15 cellular contexts compared by ENCODE assay signal in the genomic region with DNA sequence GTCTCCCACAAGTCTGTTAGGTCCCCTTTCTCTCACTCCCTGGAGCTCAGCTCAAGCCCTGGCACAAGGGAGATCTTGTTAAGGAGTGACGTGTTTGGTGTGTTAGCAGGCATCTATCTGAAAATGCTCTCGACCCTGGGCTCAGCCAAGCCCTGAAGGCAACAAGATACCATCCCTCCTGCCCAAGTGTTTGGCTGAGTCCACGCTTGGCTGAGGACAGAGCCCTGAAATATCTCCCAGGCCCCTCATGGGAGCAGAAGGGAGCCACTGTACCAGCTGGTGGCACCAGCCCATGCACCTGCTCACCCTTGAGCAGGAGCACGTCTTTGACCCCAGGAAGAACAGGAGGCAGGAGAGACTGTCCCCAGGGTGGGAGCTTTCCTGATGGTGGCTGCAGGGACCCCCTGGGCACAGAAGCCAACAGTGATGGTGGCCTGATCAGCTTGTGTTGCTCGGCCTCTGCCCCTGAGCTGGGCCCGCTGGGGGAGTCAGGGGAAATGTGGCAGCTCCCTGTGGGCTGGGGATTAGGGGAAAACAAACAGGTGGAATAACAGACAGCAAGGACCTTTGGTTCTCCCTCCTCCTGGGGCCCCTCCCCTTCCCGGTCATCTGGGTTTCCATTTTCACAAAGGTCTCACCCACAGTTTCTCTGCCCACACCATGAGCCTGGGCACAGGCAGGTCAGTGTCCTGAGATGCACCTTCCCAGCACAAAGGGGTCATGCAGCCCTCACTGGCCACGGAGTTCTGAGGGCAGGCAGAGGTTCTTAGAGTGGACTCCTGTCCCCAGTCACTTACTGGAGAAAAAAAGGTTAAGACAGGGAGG.
DNase-seq lines count a peak whose midpoint lies in the region; ATAC-seq and TF ChIP-seq lines count a peak whose summit lies in the region.
"Had no signal": no experiment of that assay in that cellular context is flagged by ENCODE, and none has a peak within 500 bp of the region (broad histone marks: within the 10 kb centered on the region; RNA-seq: fewer than 3 reads in every experiment).

No MANE protein-coding gene starts in this region.

- no peak overlapping the region for H2BK5ac ChIP-seq in mesendoderm (ENCODE audit: low read length)

- no peak overlapping the region for H3K9ac ChIP-seq in mesendoderm (ENCODE audit: low read length)

- peak overlapping the region; percentile 17 for H3K4ac ChIP-seq in mesendoderm (ENCODE audit: low read depth, low read length)

- ATAC-seq in HG02798 (IDR thresholded peaks at IDR 0.05; ENCODE audit: poor library complexity, unreplicated experiment), result peak; percentile 29
- no peak for ATAC-seq in GM18505 (IDR thresholded peaks at IDR 0.05; ENCODE audit: unreplicated experiment)
- no peak for ATAC-seq in GM18867 (IDR thresholded peaks at IDR 0.05; ENCODE audit: unreplicated experiment)
- no peak for ATAC-seq in SK-N-SH treated with all-trans-retinoic acid at 6 μM for 48 hours
- ATAC-seq: effector memory CD8-positive, alpha-beta T cell had no signal

- peak overlapping the region; percentile 29 for H3K56ac ChIP-seq in mesendoderm (ENCODE audit: low read length)

- H3K27ac ChIP-seq in SJCRH30, result no peak overlapping the region
- H3K27ac ChIP-seq in mesendoderm (ENCODE audit: low read depth, low read length), result no peak overlapping the region
- H3K27ac ChIP-seq: breast epithelium, tibial artery had no signal

- no peaks in the 10 kb centered on the region for H3K27me3 ChIP-seq in BE2C
- H3K27me3 ChIP-seq in SJCRH30, result no peaks in the 10 kb centered on the region
- no peaks in the 10 kb centered on the region for H3K27me3 ChIP-seq in mesendoderm (ENCODE audit: insufficient read depth, low read length, poor library complexity)
- H3K27me3 ChIP-seq: breast epithelium had no signal

- H4K5ac ChIP-seq in mesendoderm (ENCODE audit: low read length), result no peak overlapping the region

- H3K4me3 ChIP-seq in BE2C (ENCODE audit: low read depth, low read length), result no peak overlapping the region
- no peak overlapping the region for H3K4me3 ChIP-seq in SJCRH30
- H3K4me3 ChIP-seq in mesendoderm (ENCODE audit: low read length), result no peak overlapping the region
- H3K4me3 ChIP-seq: breast epithelium, tibial artery had no signal

- no peak overlapping the region for H4K8ac ChIP-seq in mesendoderm (ENCODE audit: low read depth, low read length)

- H3K23ac ChIP-seq in mesendoderm (ENCODE audit: low read length), result no peak overlapping the region

- H2BK120ac ChIP-seq in mesendoderm (ENCODE audit: low read depth, low read length), result no peak overlapping the region

- no peaks in the 10 kb centered on the region for H3K79me2 ChIP-seq in mesendoderm (ENCODE audit: control insufficient read depth, insufficient read depth, low read length)

- no peaks in the 10 kb centered on the region for H3K36me3 ChIP-seq in BE2C
- no peaks in the 10 kb centered on the region for H3K36me3 ChIP-seq in SJCRH30
- no peaks in the 10 kb centered on the region for H3K36me3 ChIP-seq in mesendoderm (ENCODE audit: control insufficient read depth, insufficient read depth, low read length)
- H3K36me3 ChIP-seq: breast epithelium, tibial artery had no signal

- H3K4me1 ChIP-seq in BE2C, result peaks cover 20% of the 10 kb centered on the region
- peaks cover 56% of the 10 kb centered on the region for H3K4me1 ChIP-seq in SJCRH30
- H3K4me1 ChIP-seq in mesendoderm (ENCODE audit: control insufficient read depth, low read depth, low read length), result peaks cover 11% of the 10 kb centered on the region

- H2AK5ac ChIP-seq in mesendoderm (ENCODE audit: low read length), result no peak overlapping the region

- H3K79me1 ChIP-seq in mesendoderm (ENCODE audit: low read length), result no peaks in the 10 kb centered on the region

- H3K18ac ChIP-seq in mesendoderm (ENCODE audit: low read length), result no peak overlapping the region

- no peak overlapping the region for H3K4me2 ChIP-seq in mesendoderm (ENCODE audit: low read length)

- TF ChIP-seq CTCF in BE2C (IDR thresholded peaks at IDR 0.05; ENCODE audit: low read depth, low read length), result no peak; the same call in 1 of the 2 replicates

- peak; percentile 66 for DNase-seq in BE2C
- peak; percentile 70 to 84 for DNase-seq in SJCRH30
- no peak for DNase-seq in mesendoderm
- no peak for DNase-seq in activated naive CD4-positive, alpha-beta T cell treated with anti-CD3 and anti-CD28 coated beads, Interleukin-2, amount 50 U/mL, for 16 hours
- DNase-seq: effector memory CD8-positive, alpha-beta T cell; IMR-90; midbrain; NCI-H1048; stimulated activated CD4-positive, alpha-beta T cell treated with anti-CD3 and anti-CD28 coated beads, Interleukin-15, amount 100 ng/mL, for 24 hours had no signal

- no peak for TF ChIP-seq POLR2A in GM18505 (IDR thresholded peaks at IDR 0.05; ENCODE audit: borderline replicate concordance, extremely low read depth, insufficient read depth, insufficient read length)

- H3K9me3 ChIP-seq in BE2C (no peaks in the 10 kb centered on the region), SJCRH30 (replicated peaks) (no peaks in the 10 kb centered on the region)
- H3K9me3 ChIP-seq: breast epithelium, tibial artery had no signal

- no peak overlapping the region for H2BK15ac ChIP-seq in mesendoderm (replicated peaks; ENCODE audit: low read depth)

- WGBS in mesendoderm (ENCODE audit: extremely low coverage, insufficient coverage, low lambda C conversion rate), result no CpG with 5 or more reads among the region's 8 CpGs

TF ChIP-seq in SK-N-SH treated with all-trans-retinoic acid at 6 μM for 48 hours, 23 proteins besides CTCF, POLR2A, EP300 and RAD21:
- no peak for TF ChIP-seq ZNF70 (CRISPR knock-in tag; IDR thresholded peaks at IDR 0.05)

Comparison
In these comparisons a context has a peak if more than half of its experiments do, and no peak if none do; other contexts are left out.
1. DNase-seq: peak in BE2C (single experiment) and SJCRH30 (2 of 2); none in mesendoderm (single experiment) and activated naive CD4-positive, alpha-beta T cell treated with anti-CD3 and anti-CD28 coated beads, Interleukin-2, amount 50 U/mL, for 16 hours (single experiment).